Comparison of ENCODE assay signal across 20 cellular contexts in genomic region chr7:16727736-16728135, GRCh38.
"Had no signal": no experiment of that assay in that cellular context is flagged by ENCODE, and none has a peak within 500 bp of the region (broad histone marks: within the 10 kb centered on the region; RNA-seq: fewer than 3 reads in every experiment).

No MANE protein-coding gene starts in this region.

- H3K4me1 Mint-ChIP-seq: activated CD4-positive, alpha-beta T cell treated with anti-CD3 and anti-CD28 coated beads, Interleukin-2, amount 10 ng/mL, durations not matched to agents 24 days and 14 days; activated naive CD4-positive, alpha-beta T cell treated with anti-CD3 and anti-CD28 coated beads, Interleukin-2, amount 10 ng/mL, durations not matched to agents 7 days and 5 days; activated naive CD8-positive, alpha-beta T cell treated with anti-CD3 and anti-CD28 coated beads for 36 hours; central memory CD8-positive, alpha-beta T cell; T-helper 17 cell; WTC11 had no signal

- DNase-seq: activated CD4-positive, alpha-beta T cell treated with anti-CD3 and anti-CD28 coated beads, Interleukin-2, amount 10 ng/mL, durations not matched to agents 24 days and 14 days; activated CD4-positive, alpha-beta T cell treated with anti-CD3 and anti-CD28 coated beads, Interleukin-2, amount 50 U/mL, for 48 hours; activated CD4-positive, CD25-positive, alpha-beta regulatory T cell treated with anti-CD3 and anti-CD28 coated beads, Interleukin-2, amount 50 U/mL, for 72 hours; activated gamma-delta T cell treated with Interleukin-2 at 50 U/mL for 16 hours; activated naive CD4-positive, alpha-beta T cell treated with anti-CD3 and anti-CD28 coated beads, Interleukin-2, amount 10 ng/mL, durations not matched to agents 7 days and 5 days; activated naive CD8-positive, alpha-beta T cell treated with anti-CD3 and anti-CD28 coated beads for 36 hours; activated T-cell treated with anti-CD3 and anti-CD28 coated beads, Interleukin-2, amount 50 U/mL, for 48 hours; MG63; NCI-H1105 treated with DMSO at 0.1 percent for 48 hours; NCI-H1436 treated with DMSO at 0.1 percent for 48 hours; NCI-H187; NCI-H2081; NCI-H524; Peyer's patch; SHP77 treated with DMSO at 0.1 percent for 48 hours; T-helper 17 cell; T-helper 9 cell had no signal

- H3K27ac ChIP-seq: Peyer's patch had no signal

- H3K4me3 Mint-ChIP-seq: activated CD4-positive, alpha-beta T cell treated with anti-CD3 and anti-CD28 coated beads, Interleukin-2, amount 10 ng/mL, durations not matched to agents 24 days and 14 days; activated naive CD4-positive, alpha-beta T cell treated with anti-CD3 and anti-CD28 coated beads, Interleukin-2, amount 10 ng/mL, durations not matched to agents 7 days and 5 days; activated naive CD8-positive, alpha-beta T cell treated with anti-CD3 and anti-CD28 coated beads for 36 hours; central memory CD8-positive, alpha-beta T cell; T-helper 17 cell; WTC11 had no signal

- H3K36me3 Mint-ChIP-seq: activated naive CD4-positive, alpha-beta T cell treated with anti-CD3 and anti-CD28 coated beads, Interleukin-2, amount 10 ng/mL, durations not matched to agents 7 days and 5 days; WTC11 had no signal

- H3K9me3 Mint-ChIP-seq: activated CD4-positive, alpha-beta T cell treated with anti-CD3 and anti-CD28 coated beads, Interleukin-2, amount 10 ng/mL, durations not matched to agents 24 days and 14 days; activated naive CD4-positive, alpha-beta T cell treated with anti-CD3 and anti-CD28 coated beads, Interleukin-2, amount 10 ng/mL, durations not matched to agents 7 days and 5 days; activated naive CD8-positive, alpha-beta T cell treated with anti-CD3 and anti-CD28 coated beads for 36 hours; activated T-helper 2 cell treated with anti-CD3 and anti-CD28 coated beads, Interferon-gamma antibody, Interleukin-2, Interleukin-4, amounts not matched to agents 10 μg/mL and 5 μg/mL and 100 μg/mL, durations not matched to agents 14 hours and 24 hours and 36 hours; central memory CD8-positive, alpha-beta T cell; WTC11 had no signal

- H3K36me3 ChIP-seq: MG63, Peyer's patch had no signal

- ATAC-seq: T-helper 17 cell, WTC11 had no signal

- H3K4me3 ChIP-seq: MG63, Peyer's patch had no signal

- H3K27me3 ChIP-seq: MG63, Peyer's patch had no signal

- H3K27me3 Mint-ChIP-seq: activated CD4-positive, alpha-beta T cell treated with anti-CD3 and anti-CD28 coated beads, Interleukin-2, amount 10 ng/mL, durations not matched to agents 24 days and 14 days; activated naive CD4-positive, alpha-beta T cell treated with anti-CD3 and anti-CD28 coated beads, Interleukin-2, amount 10 ng/mL, durations not matched to agents 7 days and 5 days; activated naive CD8-positive, alpha-beta T cell treated with anti-CD3 and anti-CD28 coated beads for 36 hours; central memory CD8-positive, alpha-beta T cell; T-helper 17 cell had no signal

- H3K4me1 ChIP-seq: Peyer's patch had no signal
